14 cellular contexts compared by ENCODE assay signal in the genomic region with DNA sequence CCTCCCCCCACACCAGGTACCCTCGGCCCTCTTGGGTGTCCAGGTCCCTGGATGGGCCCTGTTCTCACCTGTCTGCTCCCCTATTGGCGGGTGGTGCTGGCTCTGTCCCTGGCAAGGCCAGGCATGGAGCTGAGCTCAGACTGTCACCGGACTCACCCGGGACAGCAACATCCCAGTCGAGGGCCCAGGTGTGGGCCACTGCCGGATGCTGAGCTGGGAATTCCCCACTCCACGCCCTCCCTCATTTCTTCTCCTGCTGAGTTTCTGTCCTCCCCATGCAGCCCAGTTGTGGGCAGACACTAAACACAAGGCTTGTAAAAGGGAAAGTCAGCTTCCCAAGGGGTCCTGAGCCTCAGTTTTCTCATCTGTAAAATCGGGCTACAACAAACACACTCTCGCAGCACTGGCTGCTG. TPM values are rescaled to one million over a fixed set of nuclear protein-coding genes. Genes with fewer than 3 reads are reported as not detected.
A peak's percentile ranks its signal among the peaks of the same experiment; 100 is the strongest.
DNase-seq lines count a peak whose midpoint lies in the region; ATAC-seq and TF ChIP-seq lines count a peak whose summit lies in the region.
"Had no signal": no experiment of that assay in that cellular context is flagged by ENCODE, and none has a peak within 500 bp of the region (broad histone marks: within the 10 kb centered on the region; RNA-seq: fewer than 3 reads in every experiment).

No MANE protein-coding gene starts in this region.

- peaks cover 27% of the 10 kb centered on the region for H3K27me3 Mint-ChIP-seq in CD4-positive, alpha-beta T cell
- H3K27me3 Mint-ChIP-seq in central memory CD8-positive, alpha-beta T cell = peaks cover 24% of the 10 kb centered on the region
- H3K27me3 Mint-ChIP-seq in nephron (ENCODE audit: low read depth) = peaks cover 58% of the 10 kb centered on the region
- peaks cover 24% of the 10 kb centered on the region for H3K27me3 Mint-ChIP-seq in osteocyte (ENCODE audit: unreplicated experiment)

- peaks cover 18% of the 10 kb centered on the region for H3K4me1 Mint-ChIP-seq in CD4-positive, alpha-beta T cell (ENCODE audit: low read depth)
- peaks cover 26% of the 10 kb centered on the region for H3K4me1 Mint-ChIP-seq in central memory CD8-positive, alpha-beta T cell
- H3K4me1 Mint-ChIP-seq in nephron = peaks cover 5% of the 10 kb centered on the region
- peaks cover 13% of the 10 kb centered on the region for H3K4me1 Mint-ChIP-seq in osteocyte (ENCODE audit: unreplicated experiment)

- no peak overlapping the region for H3K4me3 ChIP-seq in HEK293 (ENCODE audit: low read depth, low read length)
- H3K4me3 ChIP-seq: BLaER1 treated with 17β-estradiol and CSF1 and Interleukin-3, amounts not matched to agents 10 nM and 100 nM had no signal

- H3K9me3 ChIP-seq in CD4-positive, alpha-beta T cell (ENCODE audit: control insufficient read depth, low read length) = no peaks in the 10 kb centered on the region
- H3K9me3 ChIP-seq in HEK293 (ENCODE audit: control insufficient read depth, insufficient read depth, low read depth, low read length) = no peaks in the 10 kb centered on the region
- H3K9me3 ChIP-seq: BLaER1 treated with 17β-estradiol and CSF1 and Interleukin-3, amounts not matched to agents 10 nM and 100 nM had no signal

- peaks cover 17% of the 10 kb centered on the region for H3K27me3 ChIP-seq in CD4-positive, alpha-beta T cell (ENCODE audit: control insufficient read depth, insufficient read depth, low read length)

- H3K36me3 ChIP-seq in HEK293 (ENCODE audit: control insufficient read depth in 2 of 2, insufficient read depth in 1 of 2, low read length in 2 of 2) = peaks cover 0 to 19% of the 10 kb centered on the region in 2 experiments; a peak in 1 of 3 replicates

- peak overlapping the region; percentile 83 for H3K4me3 Mint-ChIP-seq in CD4-positive, alpha-beta T cell
- peak overlapping the region; percentile 34 for H3K4me3 Mint-ChIP-seq in central memory CD8-positive, alpha-beta T cell
- H3K4me3 Mint-ChIP-seq in nephron (peak overlapping the region; percentile 50 to 81 (median 72)), osteocyte (ENCODE audit: unreplicated experiment) (no peak overlapping the region)

- no peak for DNase-seq in CD4-positive, alpha-beta T cell
- DNase-seq in central memory CD8-positive, alpha-beta T cell (ENCODE audit: low spot score in 2 of 2) = no peak
- DNase-seq in NCI-H1436 (lab: John Stamatoyannopoulos, UW) (no peak), globus pallidus (ENCODE audit: low spot score) (no peak), osteocyte (ENCODE audit: extremely low spot score, unreplicated experiment) (no peak)
- DNase-seq: KBM-7; stimulated activated CD4-positive, alpha-beta T cell treated with anti-CD3 and anti-CD28 coated beads, Interleukin-1b, Interleukin-23, amount 100 ng/mL, for 48 hours; stimulated activated CD8-positive, alpha-beta memory T cell treated with anti-CD3 and anti-CD28 coated beads, Interleukin-4, amount 100 ng/mL, for 48 hours had no signal

- POLR2A ChIA-PET in CD4-positive, alpha-beta T cell (lab: Charles Lee) = no interaction called here
- POLR2A ChIA-PET in HEK293 (lab: Yijun Ruan, JAX) = no interaction called here

- peaks cover 8% of the 10 kb centered on the region for H3K36me3 Mint-ChIP-seq in CD4-positive, alpha-beta T cell (ENCODE audit: low read depth)
- H3K36me3 Mint-ChIP-seq in central memory CD8-positive, alpha-beta T cell (ENCODE audit: insufficient read depth) = peaks cover 7% of the 10 kb centered on the region
- no peaks in the 10 kb centered on the region for H3K36me3 Mint-ChIP-seq in nephron (ENCODE audit: low read depth)
- H3K36me3 Mint-ChIP-seq in osteocyte (ENCODE audit: unreplicated experiment) = no peaks in the 10 kb centered on the region

- no peak for TF ChIP-seq CTCF in CD4-positive, alpha-beta T cell (IDR thresholded peaks at IDR 0.05)
- TF ChIP-seq CTCF in HEK293 (tag by site-specific recombination; IDR thresholded peaks at IDR 0.05) = no peak
- no peak for TF ChIP-seq CTCF in nephron (IDR thresholded peaks at IDR 0.05; ENCODE audit: unreplicated experiment in 3 of 3)
- no peak for TF ChIP-seq CTCF in osteocyte (IDR thresholded peaks at IDR 0.05)

- no peak for ATAC-seq in CD4-positive, alpha-beta T cell (ENCODE audit: poor library complexity)
- no peak for ATAC-seq in central memory CD8-positive, alpha-beta T cell (replicated peaks; ENCODE audit: extremely low read depth, poor library complexity, severe bottlenecking)
- no peak for ATAC-seq in GM21786 (IDR thresholded peaks at IDR 0.05; ENCODE audit: unreplicated experiment)

- no peaks in the 10 kb centered on the region for H3K4me1 ChIP-seq in HEK293 (ENCODE audit: control insufficient read depth, insufficient read depth, low read length)

- no peak overlapping the region for H3K27ac ChIP-seq in CD4-positive, alpha-beta T cell (ENCODE audit: low read depth, low read length)
- no peak overlapping the region for H3K27ac ChIP-seq in HEK293 (ENCODE audit: extremely low read depth, low read depth, low read length)
- H3K27ac ChIP-seq: BLaER1 treated with 17β-estradiol and CSF1 and Interleukin-3, amounts not matched to agents 10 nM and 100 nM had no signal

- intact Hi-C loops in CD4-positive, alpha-beta T cell (cut with DNase I, micrococcal nuclease) = no loop called here

- no peaks in the 10 kb centered on the region for H3K9me3 Mint-ChIP-seq in CD4-positive, alpha-beta T cell
- no peaks in the 10 kb centered on the region for H3K9me3 Mint-ChIP-seq in central memory CD8-positive, alpha-beta T cell
- no peaks in the 10 kb centered on the region for H3K9me3 Mint-ChIP-seq in nephron
- H3K9me3 Mint-ChIP-seq in osteocyte (ENCODE audit: unreplicated experiment) = no peaks in the 10 kb centered on the region

- CTCF ChIA-PET in CD4-positive, alpha-beta T cell (lab: Charles Lee) = interaction anchor here (0.7 to 1.4 kb wide), 3 partner anchors 13 to 102 kb away, joined by 3 to 4 read pairs (median 3); no protein-coding TSS in a partner anchor
- CTCF ChIA-PET in HEK293 (lab: Yijun Ruan, JAX) = interaction anchor here (0.7 to 2.3 kb wide), 4 partner anchors 12 to 62 kb away, joined by 3 to 6 read pairs (median 4); partner anchors contain the start of gene RNASEH2C

- H3K27ac Mint-ChIP-seq in CD4-positive, alpha-beta T cell = no peak overlapping the region
- peak overlapping the region; percentile 12 for H3K27ac Mint-ChIP-seq in central memory CD8-positive, alpha-beta T cell (ENCODE audit: low read depth)
- no peak overlapping the region for H3K27ac Mint-ChIP-seq in nephron
- no peak overlapping the region for H3K27ac Mint-ChIP-seq in osteocyte (ENCODE audit: unreplicated experiment)

TF ChIP-seq in HEK293, 187 proteins besides CTCF, POLR2A, EP300 and RAD21:
- no peak for TF ChIP-seq ZNF24 (tag by site-specific recombination; IDR thresholded peaks at IDR 0.05)
- TF ChIP-seq GLIS1 (tag by site-specific recombination; IDR thresholded peaks at IDR 0.05) = peak; percentile 21; the same call in 1 of the 2 replicates

RNA-seq across cellular contexts. Expression of gene AP5B1, which starts 2.0 kb away (rescaled TPM):
- 10 to 100 TPM; 12.7 to 12.8 TPM for total RNA-seq in CD4-positive, alpha-beta T cell
- total RNA-seq in osteocyte = 19.0 and 21.0 TPM in 2 replicates

RNA-seq across cellular contexts. Expression of gene OVOL1, which starts 4.0 kb away (rescaled TPM):
- total RNA-seq in CD4-positive, alpha-beta T cell = under 1 TPM; 0.20 to 0.52 TPM
- not detected in 2 replicates for total RNA-seq in osteocyte
- total RNA-seq: H4, NCI-H460 had no signal

RNA-seq across cellular contexts. Expression of gene SNX32, which starts 50.9 kb away (rescaled TPM):
- total RNA-seq in CD4-positive, alpha-beta T cell = under 1 TPM; 0.33 to 0.61 TPM
- total RNA-seq in osteocyte = 4.0 and 4.1 TPM in 2 replicates
- total RNA-seq: H4 had no signal
